Comparison of ENCODE assay signal across 27 cellular contexts in the genomic region with DNA sequence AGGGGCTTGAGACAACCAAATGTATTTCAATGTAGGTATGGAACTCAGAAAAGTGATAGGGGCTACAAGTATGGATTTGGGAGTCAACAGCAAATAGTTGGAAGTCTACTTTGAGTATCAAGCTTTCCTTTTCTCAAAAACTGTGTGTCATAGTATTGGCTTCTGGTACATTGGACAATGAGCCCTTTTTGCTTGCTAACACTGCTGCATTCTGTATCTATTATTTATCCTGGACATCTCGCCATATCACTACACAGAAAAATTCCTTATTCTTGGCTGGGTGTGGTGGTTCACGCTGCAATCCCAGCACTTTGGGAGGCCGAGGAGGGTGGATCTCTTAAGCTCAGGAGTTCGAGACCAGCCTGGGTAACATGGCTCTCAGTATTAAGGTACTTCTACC.
"Had no signal": no experiment of that assay in that cellular context is flagged by ENCODE, and none has a peak within 500 bp of the region (broad histone marks: within the 10 kb centered on the region; RNA-seq: fewer than 3 reads in every experiment).

No MANE protein-coding gene starts in this region.

- H3K9me3 Mint-ChIP-seq: activated T-helper 1 cell treated with anti-CD3 and anti-CD28 coated beads, Interleukin-12 subunit alpha, Interleukin-12 subunit beta, Interleukin-2, Interleukin-4 antibody, amounts not matched to agents 30 ng/mL and 10 ng/mL and 1 ng/mL, durations not matched to agents 14 hours and 24 hours and 36 hours; brain; central memory CD8-positive, alpha-beta T cell; IgD-negative memory B cell had no signal

- H3K9me3 ChIP-seq: SK-N-SH had no signal

- H3K27ac Mint-ChIP-seq: activated T-helper 1 cell treated with anti-CD3 and anti-CD28 coated beads, Interleukin-12 subunit alpha, Interleukin-12 subunit beta, Interleukin-2, Interleukin-4 antibody, amounts not matched to agents 30 ng/mL and 10 ng/mL and 1 ng/mL, durations not matched to agents 14 hours and 24 hours and 36 hours; brain had no signal

- ATAC-seq: activated CD4-positive, alpha-beta T cell treated with anti-CD3 and anti-CD28 coated beads for 36 hours; Panc1; Right ventricle myocardium inferior had no signal

- DNase-seq: activated CD4-positive, alpha-beta T cell treated with anti-CD3 and anti-CD28 coated beads for 36 hours; activated CD8-positive, alpha-beta memory T cell treated with anti-CD3 and anti-CD28 coated beads for 24 hours; activated effector memory CD4-positive, alpha-beta T cell treated with Interleukin-2 at 50 U/mL for 16 hours; activated naive CD4-positive, alpha-beta T cell treated with Interleukin-2 at 50 U/mL for 16 hours; amygdala; KG1; NCI-H1048; NCI-H1417; NCI-H1694; NCI-H2029; NCI-H2107; NCI-H2171 treated with DMSO at 0.1 percent for 48 hours; NCI-H226; NCI-H526 treated with DMSO at 0.1 percent for 48 hours; NCI-H82; OCI-M1; RPMI8226; SK-N-SH; T-helper 1 cell; WERI-Rb-1 had no signal

- H3K27ac ChIP-seq: WERI-Rb-1 had no signal

- H3K4me3 Mint-ChIP-seq: activated CD4-positive, alpha-beta T cell treated with anti-CD3 and anti-CD28 coated beads for 36 hours; activated T-helper 1 cell treated with anti-CD3 and anti-CD28 coated beads, Interleukin-12 subunit alpha, Interleukin-12 subunit beta, Interleukin-2, Interleukin-4 antibody, amounts not matched to agents 30 ng/mL and 10 ng/mL and 1 ng/mL, durations not matched to agents 14 hours and 24 hours and 36 hours; brain; central memory CD8-positive, alpha-beta T cell; IgD-negative memory B cell had no signal

- H3K36me3 ChIP-seq: WERI-Rb-1 had no signal

- FAIRE-seq: astrocyte had no signal

- H3K27me3 Mint-ChIP-seq: activated CD4-positive, alpha-beta T cell treated with anti-CD3 and anti-CD28 coated beads for 36 hours; brain; central memory CD8-positive, alpha-beta T cell; IgD-negative memory B cell had no signal
